27 cellular contexts compared by ENCODE assay signal in the genomic region with DNA sequence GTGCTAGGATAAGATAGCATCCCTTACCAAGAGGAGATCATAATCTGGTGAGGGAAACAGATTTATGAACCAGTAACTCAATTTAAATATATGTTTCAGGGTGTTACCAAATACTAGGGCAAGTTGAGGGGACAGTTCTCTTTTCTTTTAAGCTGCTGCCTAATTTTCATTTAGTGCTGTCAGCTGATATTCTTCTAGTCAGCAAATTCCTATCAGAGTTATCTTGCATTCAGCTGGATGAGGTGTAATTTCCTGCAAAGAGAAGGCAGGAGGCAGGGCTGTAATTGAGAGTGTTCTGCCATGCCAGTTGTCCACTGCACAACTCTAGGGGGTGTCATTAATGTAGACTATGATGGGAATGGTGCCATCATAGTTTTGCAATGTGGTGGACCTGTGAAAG.
"Had no signal": no experiment of that assay in that cellular context is flagged by ENCODE, and none has a peak within 500 bp of the region (broad histone marks: within the 10 kb centered on the region; RNA-seq: fewer than 3 reads in every experiment).

No MANE protein-coding gene starts in this region.

- H3K4me1 ChIP-seq: colonic mucosa, esophagus squamous epithelium, foreskin keratinocyte, gastrocnemius medialis, gastroesophageal sphincter, heart left ventricle, heart right ventricle had no signal

- FAIRE-seq: colon, endometrium, endothelial cell of umbilical vein, frontal cortex had no signal

- H3K27ac ChIP-seq: colonic mucosa, coronary artery, dorsolateral prefrontal cortex, epithelial cell of prostate, esophagus muscularis mucosa, esophagus squamous epithelium, foreskin keratinocyte, gastrocnemius medialis, gastroesophageal sphincter, heart left ventricle, heart right ventricle had no signal

- H3K36me3 ChIP-seq: colonic mucosa, esophagus muscularis mucosa, esophagus squamous epithelium, gastrocnemius medialis, gastroesophageal sphincter, heart left ventricle, heart right ventricle had no signal

- H3K9me3 ChIP-seq: colonic mucosa, esophagus muscularis mucosa, esophagus squamous epithelium, gastrocnemius medialis, gastroesophageal sphincter, heart left ventricle, heart right ventricle had no signal

- DNase-seq: colonic mucosa; cortex of kidney; dermis blood vessel endothelial cell; dorsolateral prefrontal cortex; effector CD4-positive, alpha-beta T cell; effector CD8-positive, alpha-beta T cell; effector memory CD4-positive, alpha-beta T cell; effector memory CD8-positive, alpha-beta T cell; endodermal cell; erythroblast; esophagus squamous epithelium; foreskin fibroblast; foreskin keratinocyte; foreskin melanocyte; gastrocnemius medialis; glutamatergic neuron; head of caudate nucleus; heart left ventricle; heart right ventricle had no signal

- H3K27me3 ChIP-seq: colonic mucosa, esophagus muscularis mucosa, esophagus squamous epithelium, gastrocnemius medialis, gastroesophageal sphincter, heart left ventricle had no signal

- H3K4me3 ChIP-seq: colonic mucosa, coronary artery, dorsolateral prefrontal cortex, esophagus muscularis mucosa, esophagus squamous epithelium, gastrocnemius medialis, gastroesophageal sphincter, heart left ventricle, heart right ventricle had no signal

- ATAC-seq: effector memory CD8-positive, alpha-beta T cell; foreskin keratinocyte; gastrocnemius medialis; gastroesophageal sphincter; heart left ventricle; heart right ventricle had no signal
